20 cellular contexts compared by ENCODE assay signal in the genomic region with DNA sequence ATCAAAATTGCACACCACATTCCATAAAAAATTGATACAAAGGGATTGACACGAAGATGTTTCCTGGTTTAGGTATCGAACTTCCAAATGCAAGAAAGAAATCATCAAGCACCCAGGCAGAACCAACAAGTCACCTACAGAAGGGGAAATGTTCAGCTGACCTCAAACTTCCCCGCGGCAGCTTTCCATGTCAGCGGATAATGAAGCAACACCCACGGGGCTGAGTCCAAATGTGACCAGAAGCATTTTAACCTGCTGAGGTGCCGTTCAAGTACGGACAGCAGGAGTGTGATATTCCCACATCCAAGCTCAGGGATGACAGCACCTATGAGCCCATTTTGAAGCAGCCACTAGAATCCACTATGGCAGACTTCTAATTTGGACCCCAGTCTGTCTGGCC.
"Had no signal": no experiment of that assay in that cellular context is flagged by ENCODE, and none has a peak within 500 bp of the region (broad histone marks: within the 10 kb centered on the region; RNA-seq: fewer than 3 reads in every experiment).

No MANE protein-coding gene starts in this region.

- H3K4me1 ChIP-seq: heart left ventricle, left lung, right atrium auricular region, suprapubic skin had no signal

- H3K27me3 ChIP-seq: foreskin keratinocyte, left lung, right atrium auricular region had no signal

- H3K27ac ChIP-seq: esophagus muscularis mucosa, heart left ventricle, right atrium auricular region, suprapubic skin, tibial artery had no signal

- H3K9me3 ChIP-seq: esophagus muscularis mucosa, heart left ventricle, left lung, right atrium auricular region, suprapubic skin, tibial artery had no signal

- DNase-seq: activated CD4-positive, alpha-beta T cell treated with anti-CD3 and anti-CD28 coated beads for 36 hours; activated CD4-positive, CD25-positive, alpha-beta regulatory T cell; activated CD8-positive, alpha-beta memory T cell treated with anti-CD3 and anti-CD28 coated beads, Interleukin-2, amount 10 ng/mL, durations not matched to agents 7 days and 5 days; activated CD8-positive, alpha-beta T cell treated with anti-CD3 and anti-CD28 coated beads, Interleukin-2, amount 10 ng/mL, durations not matched to agents 7 days and 5 days; activated naive CD8-positive, alpha-beta T cell treated with anti-CD3 and anti-CD28 coated beads, Interleukin-2, amount 50 U/mL, for 24 hours; activated T-cell treated with anti-CD3 and anti-CD28 coated beads, Interleukin-2, amount 50 U/mL, for 48 hours; amygdala; endodermal cell; foreskin keratinocyte; heart left ventricle; kidney glomerular epithelial cell; stimulated activated CD4-positive, alpha-beta T cell treated with anti-CD3 and anti-CD28 coated beads, Interleukin-15, amount 100 ng/mL, for 24 hours; stimulated activated CD4-positive, alpha-beta T cell treated with anti-CD3 and anti-CD28 coated beads, Interleukin-2, amount 100 ng/mL, for 24 hours; stimulated activated naive B cell treated with anti-CD40 and anti-IgM and Interleukin-4, amounts not matched to agents 10 μg/mL and 1 μg/mL and 100 μg/mL, for 72 hours; tibial artery had no signal

- H3K4me3 ChIP-seq: esophagus muscularis mucosa, heart left ventricle, left lung, lung, right atrium auricular region, suprapubic skin, tibial artery had no signal

- H3K36me3 ChIP-seq: esophagus muscularis mucosa, heart left ventricle, left lung, right atrium auricular region, suprapubic skin, tibial artery had no signal
